Comparison of ENCODE assay signal across 1 cellular context in genomic region chr22:45743687-45744086, GRCh38.
TF ChIP-seq lines count a peak whose summit lies in the region.

No MANE protein-coding gene starts in this region.

TF ChIP-seq in HepG2, 621 proteins besides CTCF, POLR2A, EP300 and RAD21 (continued from another document):
- TF ChIP-seq MLX (CRISPR knock-in tag; IDR thresholded peaks at IDR 0.05) (no peak), ETV5 (CRISPR knock-in tag; IDR thresholded peaks at IDR 0.05; ENCODE audit: borderline replicate concordance) (peak; percentile 11; the same call in 1 of the 2 replicates), ZNF367 (CRISPR knock-in tag; IDR thresholded peaks at IDR 0.05; ENCODE audit: borderline replicate concordance) (no peak), ZNF558 (CRISPR knock-in tag; IDR thresholded peaks at IDR 0.05; ENCODE audit: borderline replicate concordance) (0 out of 2 replicates have a peak, but pooled peaks have one; percentile 5), PHB2 (IDR thresholded peaks at IDR 0.05; ENCODE audit: partially characterized antibody) (no peak), MED13 (CRISPR knock-in tag; IDR thresholded peaks at IDR 0.05) (no peak)
